In genomic region chr12:2396448-2396871, GRCh38 we compare ENCODE assay signal across 1 cellular context.
TF ChIP-seq lines count a peak whose summit lies in the region.

No MANE protein-coding gene starts in this region.

TF ChIP-seq in IMR-90, 13 proteins besides CTCF, POLR2A, EP300 and RAD21 (continued from another document):
- no peak for TF ChIP-seq SMC3 (IDR thresholded peaks at IDR 0.05; ENCODE audit: low read depth, low read length)
- TF ChIP-seq RCOR1 (IDR thresholded peaks at IDR 0.05; ENCODE audit: insufficient replicate concordance, low read length): no peak
- TF ChIP-seq RFX5 (IDR thresholded peaks at IDR 0.05; ENCODE audit: low read depth, low read length): no peak
- no peak for TF ChIP-seq CHD1 (IDR thresholded peaks at IDR 0.05; ENCODE audit: low read depth, low read length)
- no peak for TF ChIP-seq CEBPB (IDR thresholded peaks at IDR 0.05; ENCODE audit: low read depth, low read length)
- TF ChIP-seq BHLHE40 (IDR thresholded peaks at IDR 0.05; ENCODE audit: low read depth, low read length): no peak
- TF ChIP-seq MXI1 (IDR thresholded peaks at IDR 0.05; ENCODE audit: borderline replicate concordance, low read depth, low read length): no peak
